8 cellular contexts compared by ENCODE assay signal in genomic region chr12:6554168-6554989, GRCh38. TPM values are rescaled to one million over a fixed set of nuclear protein-coding genes. Genes with fewer than 3 reads are reported as not detected.
A peak's percentile ranks its signal among the peaks of the same experiment; 100 is the strongest.
DNase-seq lines count a peak whose midpoint lies in the region; ATAC-seq, FAIRE-seq and TF ChIP-seq lines count a peak whose summit lies in the region.

No MANE protein-coding gene starts in this region.

- peak; percentile 68 for TF ChIP-seq CTCF in CD14-positive monocyte (IDR thresholded peaks at IDR 0.05)

- peaks cover 0 to 1% (median 0%) of the 10 kb centered on the region in 3 donors for H3K27me3 Mint-ChIP-seq in CD14-positive monocyte (ENCODE audit: low read depth in 3 of 3)
- no peaks in the 10 kb centered on the region for H3K27me3 Mint-ChIP-seq in activated naive CD8-positive, alpha-beta T cell treated with anti-CD3 and anti-CD28 coated beads, Interleukin-2, amount 50 U/mL, for 24 hours

- peak overlapping the region; percentile 88 to 100 for H3K4me3 Mint-ChIP-seq in CD14-positive monocyte
- peak overlapping the region; percentile 94 for H3K4me3 Mint-ChIP-seq in activated naive CD8-positive, alpha-beta T cell treated with anti-CD3 and anti-CD28 coated beads, Interleukin-2, amount 50 U/mL, for 24 hours

- H3K4me1 Mint-ChIP-seq in CD14-positive monocyte, result peaks cover 72% of the 10 kb centered on the region
- H3K4me1 Mint-ChIP-seq in activated naive CD8-positive, alpha-beta T cell treated with anti-CD3 and anti-CD28 coated beads, Interleukin-2, amount 50 U/mL, for 24 hours, result peaks cover 46% of the 10 kb centered on the region

- peaks cover 0 to 2% (median 0%) of the 10 kb centered on the region in 7 donors for H3K9me3 Mint-ChIP-seq in CD14-positive monocyte
- H3K9me3 Mint-ChIP-seq in activated naive CD8-positive, alpha-beta T cell treated with anti-CD3 and anti-CD28 coated beads, Interleukin-2, amount 50 U/mL, for 24 hours, result no peaks in the 10 kb centered on the region

- peaks cover 14 to 45% of the 10 kb centered on the region in 2 donors for H3K36me3 Mint-ChIP-seq in CD14-positive monocyte
- peaks cover 14% of the 10 kb centered on the region for H3K36me3 Mint-ChIP-seq in activated naive CD8-positive, alpha-beta T cell treated with anti-CD3 and anti-CD28 coated beads, Interleukin-2, amount 50 U/mL, for 24 hours (ENCODE audit: low read depth)

- DNase-seq in CD14-positive monocyte (ENCODE audit: low spot score), result peak; percentile 75
- peak; percentile 89 for DNase-seq in GM19239 (ENCODE audit: insufficient read length, low spot score)
- DNase-seq in HTR-8/SVneo (ENCODE audit: insufficient read length, low spot score), result peak; percentile 89
- peak; percentile 29 for DNase-seq in SKM-1 (lab: John Stamatoyannopoulos, UW; ENCODE audit: unreplicated experiment)
- peak; percentile 82 for DNase-seq in activated naive CD8-positive, alpha-beta T cell treated with anti-CD3 and anti-CD28 coated beads, Interleukin-2, amount 50 U/mL, for 24 hours
- DNase-seq in cardiac septum (ENCODE audit: low spot score), result peak; percentile 92
- peak; percentile 75 for DNase-seq in pons (ENCODE audit: low spot score)
- no peak for DNase-seq in NCI-H2029 (lab: John Stamatoyannopoulos, UW)

- intact Hi-C loops in CD14-positive monocyte (cut with micrococcal nuclease), result no loop called here
- intact Hi-C loops in cardiac septum (cut with DNase I), result loop anchor here (1.0 to 5.0 kb wide), 3 partner anchors 21 to 217 kb away; no protein-coding TSS in a partner anchor

- peak overlapping the region; percentile 88 to 93 (median 90) for H3K27ac Mint-ChIP-seq in CD14-positive monocyte
- H3K27ac Mint-ChIP-seq in activated naive CD8-positive, alpha-beta T cell treated with anti-CD3 and anti-CD28 coated beads, Interleukin-2, amount 50 U/mL, for 24 hours, result peak overlapping the region; percentile 89

- FAIRE-seq in GM19239 (lab: Jason Lieb, UNC) (peak; percentile 95), HTR-8/SVneo (lab: Jason Lieb, UNC) (peak; percentile 82)

- ATAC-seq in activated naive CD8-positive, alpha-beta T cell treated with anti-CD3 and anti-CD28 coated beads, Interleukin-2, amount 50 U/mL, for 24 hours, result peak; percentile 70

RNA-seq across cellular contexts. Expression of gene IFFO1, which starts 1.5 kb away (rescaled TPM):
- polyA plus RNA-seq in CD14-positive monocyte, result 10 to 100 TPM; 10.7 to 11.1 TPM
- 24.8 TPM for total RNA-seq in cardiac septum

RNA-seq across cellular contexts. Expression of gene NOP2, which starts 13.7 kb away (rescaled TPM):
- 1 to 10 TPM; 3.9 to 5.7 TPM for polyA plus RNA-seq in CD14-positive monocyte
- total RNA-seq in cardiac septum, result 18.5 TPM

RNA-seq across cellular contexts. Expression of gene GAPDH, which starts 20.1 kb away (rescaled TPM):
- polyA plus RNA-seq in CD14-positive monocyte, result 1,000 to 10,000 TPM; 2,879 to 3,427 TPM
- total RNA-seq in cardiac septum, result 4,827 TPM

RNA-seq across cellular contexts. Expression of gene CHD4, which starts 52.8 kb away (rescaled TPM):
- polyA plus RNA-seq in CD14-positive monocyte, result 10 to 100 TPM in 1 of 2 donors, 1 to 10 TPM in 1; 9.9 to 16.2 TPM
- 186 TPM for total RNA-seq in cardiac septum
